Comparison of ENCODE assay signal across 9 cellular contexts in the genomic region with DNA sequence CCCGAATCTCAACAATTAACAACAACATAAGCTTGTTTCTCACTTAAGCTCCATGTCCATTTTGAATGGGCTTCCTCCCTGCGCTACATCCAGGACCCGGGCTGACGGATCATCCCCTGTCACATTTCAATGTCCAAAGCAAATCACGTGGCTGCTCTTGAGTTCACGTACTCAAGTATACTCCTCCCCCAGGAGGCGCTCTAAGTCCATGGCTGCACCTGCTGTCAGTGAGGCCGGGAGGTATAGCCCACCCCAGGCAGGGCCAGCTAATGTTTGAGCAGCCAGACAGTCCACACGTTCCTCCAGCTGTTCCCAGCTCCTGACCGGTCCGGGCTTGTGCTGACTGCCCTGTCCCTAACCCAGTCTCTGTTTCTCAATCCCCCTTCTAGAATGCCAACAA.
A peak's percentile ranks its signal among the peaks of the same experiment; 100 is the strongest.
DNase-seq lines count a peak whose midpoint lies in the region; ATAC-seq lines count a peak whose summit lies in the region.
"Had no signal": no experiment of that assay in that cellular context is flagged by ENCODE, and none has a peak within 500 bp of the region (broad histone marks: within the 10 kb centered on the region; RNA-seq: fewer than 3 reads in every experiment).

No MANE protein-coding gene starts in this region.

- CTCF ChIA-PET in activated CD4-positive, alpha-beta memory T cell treated with anti-CD3 and anti-CD28 coated beads, Interleukin-2, amount 10 ng/mL, durations not matched to agents 7 days and 5 days (lab: Charles Lee): interaction anchor here (0.9 to 3.5 kb wide), 6 partner anchors 11 to 248 kb away, joined by 3 to 23 read pairs (median 4); a partner anchor contains a TSS

- no peaks in the 10 kb centered on the region for H3K4me1 Mint-ChIP-seq in activated CD4-positive, alpha-beta memory T cell treated with anti-CD3 and anti-CD28 coated beads, Interleukin-2, amount 10 ng/mL, durations not matched to agents 7 days and 5 days
- H3K4me1 Mint-ChIP-seq: B cell had no signal

- no peak overlapping the region for H3K27ac Mint-ChIP-seq in activated CD4-positive, alpha-beta memory T cell treated with anti-CD3 and anti-CD28 coated beads, Interleukin-2, amount 10 ng/mL, durations not matched to agents 7 days and 5 days
- H3K27ac Mint-ChIP-seq: B cell had no signal

- POLR2A ChIA-PET in activated CD4-positive, alpha-beta memory T cell treated with anti-CD3 and anti-CD28 coated beads, Interleukin-2, amount 10 ng/mL, durations not matched to agents 7 days and 5 days (lab: Charles Lee): no interaction called here

- DNase-seq in NCI-H345 (lab: John Stamatoyannopoulos, UW): peak; percentile 20
- DNase-seq in NCI-H345 treated with DMSO at 0.1 percent for 48 hours (lab: John Stamatoyannopoulos, UW; ENCODE audit: unreplicated experiment): no peak
- peak; percentile 3 for DNase-seq in NCI-H146 treated with DMSO at 0.1 percent for 48 hours (lab: John Stamatoyannopoulos, UW; ENCODE audit: unreplicated experiment)
- DNase-seq in activated CD4-positive, alpha-beta memory T cell treated with anti-CD3 and anti-CD28 coated beads, Interleukin-2, amount 10 ng/mL, durations not matched to agents 7 days and 5 days: peak; percentile 46
- DNase-seq in left lobe of liver (ENCODE audit: low spot score): no peak
- DNase-seq in NCI-H1694 (lab: John Stamatoyannopoulos, UW): no peak

- no peak overlapping the region for H3K4me3 Mint-ChIP-seq in activated CD4-positive, alpha-beta memory T cell treated with anti-CD3 and anti-CD28 coated beads, Interleukin-2, amount 10 ng/mL, durations not matched to agents 7 days and 5 days
- H3K4me3 Mint-ChIP-seq: B cell had no signal

- H3K36me3 Mint-ChIP-seq in activated CD4-positive, alpha-beta memory T cell treated with anti-CD3 and anti-CD28 coated beads, Interleukin-2, amount 10 ng/mL, durations not matched to agents 7 days and 5 days (ENCODE audit: low read depth): no peaks in the 10 kb centered on the region

- no peaks in the 10 kb centered on the region for H3K9me3 Mint-ChIP-seq in activated CD4-positive, alpha-beta memory T cell treated with anti-CD3 and anti-CD28 coated beads, Interleukin-2, amount 10 ng/mL, durations not matched to agents 7 days and 5 days

- peaks cover 29% of the 10 kb centered on the region for H3K27me3 Mint-ChIP-seq in activated CD4-positive, alpha-beta memory T cell treated with anti-CD3 and anti-CD28 coated beads, Interleukin-2, amount 10 ng/mL, durations not matched to agents 7 days and 5 days

- peak; percentile 18 for ATAC-seq in left lobe of liver
- ATAC-seq in HG03139 (IDR thresholded peaks at IDR 0.05; ENCODE audit: unreplicated experiment): no peak
- ATAC-seq in HG03196 (IDR thresholded peaks at IDR 0.05; ENCODE audit: unreplicated experiment): no peak

Comparison
In these comparisons a context has a peak if more than half of its experiments do, and no peak if none do; other contexts are left out.
1. DNase-seq: peak in NCI-H345 (single experiment), NCI-H146 treated with DMSO at 0.1 percent for 48 hours (single experiment) and activated CD4-positive, alpha-beta memory T cell treated with anti-CD3 and anti-CD28 coated beads, Interleukin-2, amount 10 ng/mL, durations not matched to agents 7 days and 5 days (single experiment); none in NCI-H345 treated with DMSO at 0.1 percent for 48 hours (single experiment), left lobe of liver (single experiment) and NCI-H1694 (single experiment).